ENCODE assay signal across 13 cellular contexts in genomic region chr5:158069838-158070237, GRCh38.
DNase-seq lines count a peak whose midpoint lies in the region; ATAC-seq, FAIRE-seq and TF ChIP-seq lines count a peak whose summit lies in the region.
"Had no signal": no experiment of that assay in that cellular context is flagged by ENCODE, and none has a peak within 500 bp of the region (broad histone marks: within the 10 kb centered on the region; RNA-seq: fewer than 3 reads in every experiment).

No MANE protein-coding gene starts in this region.

- H3K36me3 Mint-ChIP-seq in GM23338 (ENCODE audit: low read depth) (no peaks in the 10 kb centered on the region), mesothelial cell of epicardium (peaks cover 2% of the 10 kb centered on the region)
- H3K36me3 Mint-ChIP-seq: CD4-positive, CD25-positive, alpha-beta regulatory T cell had no signal

- H3K4me3 ChIP-seq in right atrium auricular region (no peak overlapping the region), GM23338 (no peak overlapping the region)

- intact Hi-C loops in Right ventricle myocardium inferior (cut with DNase I) (loop anchor here (5.0 kb wide), 2 partner anchors 1037 to 1062 kb away; no protein-coding TSS in a partner anchor), sciatic nerve (cut with DNase I) (no loop called here)

- DNase-seq in Right ventricle myocardium inferior (ENCODE audit: missing footprints) (no peak), right atrium auricular region (ENCODE audit: low spot score) (no peak), GM23338 (ENCODE audit: low spot score) (no peak), mesothelial cell of epicardium (ENCODE audit: low spot score in 2 of 2, unreplicated experiment in 2 of 2) (no peak), sciatic nerve (ENCODE audit: low spot score) (no peak), T-helper 1 cell (no peak), GM19239 (ENCODE audit: insufficient read length, low spot score) (no peak)
- DNase-seq in central memory CD4-positive, alpha-beta T cell: no peak
- DNase-seq: CD4-positive, CD25-positive, alpha-beta regulatory T cell; GOT3; H9; IMR-90 had no signal

- no peak overlapping the region for H3K4me3 Mint-ChIP-seq in GM23338
- H3K4me3 Mint-ChIP-seq in mesothelial cell of epicardium: no peak overlapping the region
- H3K4me3 Mint-ChIP-seq: CD4-positive, CD25-positive, alpha-beta regulatory T cell; H9 had no signal

- no peak overlapping the region for H3K4me2 ChIP-seq in GM23338

- peaks cover 2% of the 10 kb centered on the region; the same call in 1 of the 3 replicates for H3K4me1 Mint-ChIP-seq in GM23338
- H3K4me1 Mint-ChIP-seq in mesothelial cell of epicardium: peaks cover 38% of the 10 kb centered on the region
- H3K4me1 Mint-ChIP-seq: CD4-positive, CD25-positive, alpha-beta regulatory T cell had no signal

- FAIRE-seq in GM19239 (lab: Jason Lieb, UNC): no peak

- H3K79me2 ChIP-seq in GM23338 (replicated peaks; ENCODE audit: insufficient read depth): no peaks in the 10 kb centered on the region

- no peaks in the 10 kb centered on the region for H3K36me3 ChIP-seq in right atrium auricular region
- no peaks in the 10 kb centered on the region for H3K36me3 ChIP-seq in GM23338 (ENCODE audit: insufficient read depth)

- peak; percentile 44 for ATAC-seq in Right ventricle myocardium inferior
- no peak for ATAC-seq in GM23338
- ATAC-seq in sciatic nerve: peak; percentile 23

- no peaks in the 10 kb centered on the region for H3F3A ChIP-seq in GM23338 (replicated peaks; ENCODE audit: low read depth)

- peaks cover 19% of the 10 kb centered on the region; the same call in 1 of the 2 replicates for H3K9me2 ChIP-seq in GM23338 (ENCODE audit: insufficient read depth)

- TF ChIP-seq CTCF in right atrium auricular region (IDR thresholded peaks at IDR 0.05) (no peak), GM23338 (conservative IDR thresholded peaks at IDR 0.05; ENCODE audit: low read depth in 2 of 2) (no peak), mesothelial cell of epicardium (IDR thresholded peaks at IDR 0.05; ENCODE audit: unreplicated experiment) (no peak)

- H3K27ac Mint-ChIP-seq in GM23338 (no peak overlapping the region), mesothelial cell of epicardium (peak overlapping the region; percentile 48)
- H3K27ac Mint-ChIP-seq: CD4-positive, CD25-positive, alpha-beta regulatory T cell; H9 had no signal

- H3K9me3 Mint-ChIP-seq in GM23338 (no peaks in the 10 kb centered on the region), mesothelial cell of epicardium (peaks cover 4% of the 10 kb centered on the region)
- H3K9me3 Mint-ChIP-seq: H9 had no signal

- no peaks in the 10 kb centered on the region for H4K20me1 ChIP-seq in GM23338 (replicated peaks; ENCODE audit: insufficient read depth)

- H3K27me3 ChIP-seq in right atrium auricular region (no peaks in the 10 kb centered on the region), GM23338 (ENCODE audit: insufficient read depth) (no peaks in the 10 kb centered on the region)

- H3K27ac ChIP-seq in right atrium auricular region (no peak overlapping the region), GM23338 (ENCODE audit: low read depth) (no peak overlapping the region)
- H3K27ac ChIP-seq: 22Rv1 had no signal

- no peaks in the 10 kb centered on the region for H3K9me3 ChIP-seq in right atrium auricular region

- H3K27me3 Mint-ChIP-seq in GM23338 (ENCODE audit: insufficient read depth, low read depth, poor library complexity): no peaks in the 10 kb centered on the region
- H3K27me3 Mint-ChIP-seq in mesothelial cell of epicardium (ENCODE audit: low read depth): no peaks in the 10 kb centered on the region

- peak overlapping the region; percentile 72; the same call in 1 of the 2 replicates for H2AFZ ChIP-seq in GM23338

- peaks cover 0 to 9% of the 10 kb centered on the region in 2 donors for H3K4me1 ChIP-seq in right atrium auricular region
- H3K4me1 ChIP-seq in GM23338 (ENCODE audit: insufficient read depth): no peaks in the 10 kb centered on the region

TF ChIP-seq in GM23338, 12 proteins besides CTCF, POLR2A, EP300 and RAD21:
- TF ChIP-seq ZNF114 (CRISPR knock-in tag; IDR thresholded peaks at IDR 0.05): no peak
- TF ChIP-seq ZNF331 (CRISPR knock-in tag; IDR thresholded peaks at IDR 0.05; ENCODE audit: low read depth): no peak
- TF ChIP-seq STAT1 (IDR thresholded peaks at IDR 0.05; ENCODE audit: unreplicated experiment): no peak
- no peak for TF ChIP-seq EZH2phosphoT487 (IDR thresholded peaks at IDR 0.05; ENCODE audit: unreplicated experiment)
- no peak for TF ChIP-seq POLR2AphosphoS5 (IDR thresholded peaks at IDR 0.05; ENCODE audit: low read depth)
- no peak for TF ChIP-seq EZH2 (IDR thresholded peaks at IDR 0.05; ENCODE audit: low read depth, unreplicated experiment)
- no peak for TF ChIP-seq REST (IDR thresholded peaks at IDR 0.05; ENCODE audit: unreplicated experiment)
- no peak for TF ChIP-seq JUNB (IDR thresholded peaks at IDR 0.05; ENCODE audit: unreplicated experiment)
- no peak for TF ChIP-seq NANOG (IDR thresholded peaks at IDR 0.05; ENCODE audit: borderline replicate concordance)
